Comparison of ENCODE assay signal across 15 cellular contexts in the genomic region with DNA sequence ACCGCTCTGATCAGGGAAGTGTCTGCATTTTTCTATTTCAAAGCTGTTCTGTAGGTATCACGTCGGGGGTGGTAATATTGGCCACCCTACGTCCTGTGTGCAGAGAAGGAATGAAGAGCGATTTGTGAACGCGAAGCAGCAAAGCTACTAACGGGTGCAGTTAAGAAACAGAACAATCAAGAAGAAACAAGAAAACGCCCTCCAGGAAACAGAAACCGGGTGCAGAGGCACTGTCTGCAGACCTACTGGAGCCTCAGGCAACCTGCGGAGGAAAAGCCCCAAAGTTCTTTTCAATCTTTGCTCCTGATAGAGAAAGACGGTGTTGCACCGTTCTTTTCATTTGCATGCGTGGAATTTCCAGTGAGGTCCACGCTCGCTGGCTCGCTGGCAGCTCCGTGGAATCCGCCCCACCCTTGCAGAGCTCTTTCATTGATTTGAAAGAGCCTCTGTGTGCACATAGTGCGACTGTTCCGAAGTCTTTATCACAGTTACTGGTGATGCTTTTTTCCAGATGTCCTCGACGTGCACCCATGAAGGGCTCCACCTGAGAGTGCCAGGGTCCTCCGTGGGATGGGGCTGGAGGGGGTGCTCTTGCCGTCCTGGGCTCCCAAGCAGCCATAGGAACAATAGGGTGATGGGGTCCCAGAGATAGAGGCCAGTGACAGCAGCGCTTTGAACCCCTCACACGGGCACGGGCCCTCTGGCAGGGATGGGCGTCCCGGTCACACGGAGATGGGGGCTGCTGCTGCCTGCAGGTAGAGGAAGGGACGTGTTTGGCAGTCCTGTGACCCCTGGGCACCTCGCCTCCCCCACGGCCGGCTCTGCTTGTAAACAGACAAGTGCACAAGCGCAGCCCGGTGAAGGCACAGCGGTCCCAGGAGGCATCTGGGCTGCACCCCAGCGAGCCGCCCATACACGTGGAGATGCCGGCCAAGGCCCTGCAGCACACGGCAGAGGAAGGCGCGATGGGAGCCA. TPM values are rescaled to one million over a fixed set of nuclear protein-coding genes. Genes with fewer than 3 reads are reported as not detected.
DNase-seq lines count a peak whose midpoint lies in the region; ATAC-seq and TF ChIP-seq lines count a peak whose summit lies in the region.
"Had no signal": no experiment of that assay in that cellular context is flagged by ENCODE, and none has a peak within 500 bp of the region (broad histone marks: within the 10 kb centered on the region; RNA-seq: fewer than 3 reads in every experiment).

No MANE protein-coding gene starts in this region.

- H4K20me1 ChIP-seq in PC-3 (ENCODE audit: low read length) = no peaks in the 10 kb centered on the region

- no peak for TF ChIP-seq CTCF in PC-3 (conservative IDR thresholded peaks at IDR 0.05; ENCODE audit: low read depth, low read length)
- TF ChIP-seq CTCF in spleen (IDR thresholded peaks at IDR 0.05 in 8 of 11, conservative IDR thresholded peaks at IDR 0.05 in 3 of 11) = no peak

- ATAC-seq in PC-3 (no peak), HG03039 (IDR thresholded peaks at IDR 0.05; ENCODE audit: unreplicated experiment) (no peak)
- no peak for ATAC-seq in stimulated activated memory B cell treated with anti-CD40 and anti-IgM and Interleukin-4, amounts not matched to agents 10 μg/mL and 1 μg/mL and 100 μg/mL, for 72 hours
- ATAC-seq: GM12878 had no signal

- intact Hi-C loops in PC-3 (cut with micrococcal nuclease) = no loop called here
- intact Hi-C loops in spleen (cut with DNase I; ENCODE audit: low total_unique reads) = no loop called here

- H3F3A ChIP-seq in PC-3 (ENCODE audit: low read length, unreplicated experiment) = no peaks in the 10 kb centered on the region

- H3K4me2 ChIP-seq in PC-3 (ENCODE audit: low read length) = 0 out of 2 replicates have a peak overlapping the region, but pooled peaks have one; percentile 8

- H3K4me1 ChIP-seq in PC-3 (ENCODE audit: insufficient read depth, low read length) = 0 out of 2 replicates have a peak, but pooled peaks cover 4% of the 10 kb centered on the region
- H3K4me1 ChIP-seq in duodenal mucosa (ENCODE audit: control insufficient read depth in 1 of 2, insufficient read depth in 2 of 2, low read length in 2 of 2) = peaks cover 0 to 4% of the 10 kb centered on the region in 2 donors
- H3K4me1 ChIP-seq in spleen = peaks cover 0 to 19% (median 3%) of the 10 kb centered on the region in 6 donors

- DNase-seq in NOMO-1 treated with DMSO at 0.1 percent for 48 hours (lab: John Stamatoyannopoulos, UW; ENCODE audit: unreplicated experiment) = peak; percentile 11
- DNase-seq in NOMO-1 treated with dmso at 0.1 percent for 144 hours (lab: John Stamatoyannopoulos, UW; ENCODE audit: unreplicated experiment) = no peak
- no peak for DNase-seq in PC-3
- peak; percentile 72 for DNase-seq in spleen
- no peak for DNase-seq in ecto neural progenitor cell (ENCODE audit: low spot score)
- DNase-seq: brain microvascular endothelial cell, DMS79 treated with DMSO at 0.1 percent for 48 hours, NCI-H524 had no signal

- H3K27me3 ChIP-seq in PC-3 (ENCODE audit: low read length) = peaks cover 45% of the 10 kb centered on the region
- peaks cover 27 to 37% of the 10 kb centered on the region in 2 donors for H3K27me3 ChIP-seq in duodenal mucosa (ENCODE audit: control insufficient read depth in 1 of 2, insufficient read depth in 2 of 2, low read length in 2 of 2)
- peaks cover 0 to 53% (median 24%) of the 10 kb centered on the region in 7 donors for H3K27me3 ChIP-seq in spleen (replicated peaks in 1 of 7)

- no peak for TF ChIP-seq POLR2A in spleen (IDR thresholded peaks at IDR 0.05)

- POLR2A ChIA-PET in PC-3 (lab: Charles Lee; ENCODE audit: unreplicated experiment) = no interaction called here

- H3K4me3 ChIP-seq in PC-3 (ENCODE audit: low read length) (no peak overlapping the region), duodenal mucosa (ENCODE audit: low read depth in 1 of 2, low read length in 2 of 2) (peak overlapping the region; percentile 47 to 60), spleen (peak overlapping the region in 2 of 8 donors; percentile 5 to 34)
- H3K4me3 ChIP-seq: GM12878, lung had no signal

- H3K4me3 Mint-ChIP-seq in stimulated activated memory B cell treated with anti-CD40 and anti-IgM and Interleukin-4, amounts not matched to agents 10 μg/mL and 1 μg/mL and 100 μg/mL, for 72 hours = no peak overlapping the region

- 51 to 57% (median 53%) methylated on average over 41 to 45 of the region's 45 CpGs for WGBS in spleen, 5 donors

- no peaks in the 10 kb centered on the region for H3K79me2 ChIP-seq in PC-3 (ENCODE audit: low read length)

- no peaks in the 10 kb centered on the region for H3K4me1 Mint-ChIP-seq in stimulated activated memory B cell treated with anti-CD40 and anti-IgM and Interleukin-4, amounts not matched to agents 10 μg/mL and 1 μg/mL and 100 μg/mL, for 72 hours

- H3K36me3 ChIP-seq in PC-3 (ENCODE audit: low read depth, low read length) (no peaks in the 10 kb centered on the region), duodenal mucosa (ENCODE audit: control insufficient read depth in 1 of 2, insufficient read depth in 2 of 2, low read length in 2 of 2) (no peaks in the 10 kb centered on the region), spleen (no peaks in the 10 kb centered on the region)
- H3K36me3 ChIP-seq: brain microvascular endothelial cell had no signal

- H3K27ac ChIP-seq in PC-3 (ENCODE audit: low read length) = no peak overlapping the region
- H3K27ac ChIP-seq in duodenal mucosa (ENCODE audit: low read depth, low read length) = no peak overlapping the region
- no peak overlapping the region for H3K27ac ChIP-seq in spleen
- H3K27ac ChIP-seq: brain microvascular endothelial cell, RWPE1 had no signal

- H3K27ac Mint-ChIP-seq in stimulated activated memory B cell treated with anti-CD40 and anti-IgM and Interleukin-4, amounts not matched to agents 10 μg/mL and 1 μg/mL and 100 μg/mL, for 72 hours = no peak overlapping the region

- peaks cover 40% of the 10 kb centered on the region for H3K27me3 Mint-ChIP-seq in stimulated activated memory B cell treated with anti-CD40 and anti-IgM and Interleukin-4, amounts not matched to agents 10 μg/mL and 1 μg/mL and 100 μg/mL, for 72 hours

- H2AFZ ChIP-seq in PC-3 (ENCODE audit: low read length) = no peak overlapping the region

- no peak overlapping the region for H3K9ac ChIP-seq in PC-3 (ENCODE audit: low read length)
- H3K9ac ChIP-seq in duodenal mucosa (ENCODE audit: low read depth in 1 of 2, low read length in 2 of 2) = no peak overlapping the region

- CTCF ChIA-PET in PC-3 (lab: Charles Lee) = no interaction called here

- no TSS peak for BruUV-seq in PC-3 (replicated peaks; lab: Mats Ljungman, UMichigan)

- no peaks in the 10 kb centered on the region for H3K9me2 ChIP-seq in PC-3 (replicated peaks; ENCODE audit: low read length)

- no peaks in the 10 kb centered on the region for H3K9me3 Mint-ChIP-seq in stimulated activated memory B cell treated with anti-CD40 and anti-IgM and Interleukin-4, amounts not matched to agents 10 μg/mL and 1 μg/mL and 100 μg/mL, for 72 hours

- no peaks in the 10 kb centered on the region for H3K36me3 Mint-ChIP-seq in stimulated activated memory B cell treated with anti-CD40 and anti-IgM and Interleukin-4, amounts not matched to agents 10 μg/mL and 1 μg/mL and 100 μg/mL, for 72 hours

- H3K9me3 ChIP-seq in PC-3 (ENCODE audit: low read length) (no peaks in the 10 kb centered on the region), duodenal mucosa (ENCODE audit: control insufficient read depth in 1 of 2, low read length in 2 of 2) (peaks cover 0 to 5% of the 10 kb centered on the region in 2 donors), spleen (peaks cover 0 to 14% (median 12%) of the 10 kb centered on the region in 8 donors)

RNA-seq across cellular contexts. Expression of a gene that starts 36.8 kb away (rescaled TPM):
- total RNA-seq in PC-3 (2014; rRNA removed) = 0.33 and 1.3 TPM in 2 replicates
- total RNA-seq in spleen = 10 to 100 TPM; 15.1 to 45.5 (median 24.9) TPM
- polyA plus RNA-seq in spleen = 10 to 100 TPM in 2 of 3 donors, 1 to 10 TPM in 1; 7.9 to 33.5 (median 18.2) TPM
- total RNA-seq: A172 had no signal

Comparison
In these comparisons a context has a peak if more than half of its experiments do, and no peak if none do; other contexts are left out.
1. DNase-seq: peak in NOMO-1 treated with DMSO at 0.1 percent for 48 hours (single experiment) and spleen (single experiment); none in NOMO-1 treated with dmso at 0.1 percent for 144 hours (single experiment), PC-3 (single experiment) and ecto neural progenitor cell (single experiment).